In the genomic region with DNA sequence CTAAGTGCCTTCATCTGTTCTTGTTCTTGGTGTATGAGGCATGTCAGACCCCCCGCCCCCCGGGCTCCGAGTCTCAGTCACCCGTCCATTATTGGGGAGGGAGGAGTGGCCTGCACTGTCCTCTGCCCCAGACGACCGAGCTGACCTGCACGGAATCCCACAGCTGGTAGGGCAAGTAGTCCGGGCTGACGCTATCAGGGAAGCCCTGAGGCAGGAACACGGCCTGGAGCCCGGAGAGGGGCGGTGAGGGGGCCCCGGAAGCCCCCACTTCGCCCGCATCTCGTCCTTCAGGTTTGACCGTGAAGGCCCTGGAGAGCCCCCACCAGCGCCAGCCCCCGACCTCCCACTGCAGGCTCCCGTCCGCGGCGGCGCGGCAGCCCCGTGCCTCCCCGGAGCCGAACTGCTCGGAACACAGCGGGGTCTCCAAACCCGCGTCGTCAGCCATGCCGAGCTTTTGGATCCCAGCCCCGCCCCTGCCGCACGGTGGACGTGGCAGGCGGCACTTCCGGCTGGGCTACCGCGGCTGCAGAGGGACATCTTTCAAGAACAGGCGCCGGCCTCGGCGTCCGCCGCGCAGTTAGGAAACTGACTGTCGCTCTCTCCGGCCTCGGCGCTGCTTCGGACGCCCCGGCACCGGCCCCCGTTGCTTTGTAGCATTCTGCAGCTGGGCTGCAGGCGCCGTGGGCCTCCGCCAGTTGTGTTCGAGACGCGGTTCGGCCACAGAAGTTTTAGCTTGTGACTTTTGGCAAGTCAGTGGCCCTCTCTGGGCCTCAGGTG, we compare ENCODE assay signal across 1 cellular context.
TF ChIP-seq lines count a peak whose summit lies in the region.

Gene RUSF1, minus strand, starts transcription at position 463 of the 777 bp plus-strand sequence. Its CDS starts 18 bp downstream, at position 445.

TF ChIP-seq in K562, 482 proteins besides CTCF, POLR2A, EP300 and RAD21 (continued from another document and continues in another):
- peak; percentile 40 for TF ChIP-seq PRDM10 (IDR thresholded peaks at IDR 0.05; ENCODE audit: partially characterized antibody)
- TF ChIP-seq ZNF583 (CRISPR knock-in tag; IDR thresholded peaks at IDR 0.05) = 0 out of 2 replicates have a peak, but pooled peaks have one; percentile 24
- TF ChIP-seq TAF7 (tag; IDR thresholded peaks at IDR 0.05) = peak; percentile 67
- TF ChIP-seq UBTF (IDR thresholded peaks at IDR 0.05; ENCODE audit: borderline replicate concordance in 1 of 2, low read depth in 2 of 2, low read length in 2 of 2) = peak in 1 of 2 experiments; percentile 87; a peak in 2 of 4 replicates
- peak; percentile 89 for TF ChIP-seq SUPT5H (IDR thresholded peaks at IDR 0.05)
- peak; percentile 61; the same call in 1 of the 2 replicates for TF ChIP-seq MAX (CRISPR knock-in tag; IDR thresholded peaks at IDR 0.05)
- TF ChIP-seq FOXJ2 (tag; IDR thresholded peaks at IDR 0.05) = 0 out of 2 replicates have a peak, but pooled peaks have one; percentile 48
- TF ChIP-seq ZHX1 (conservative IDR thresholded peaks at IDR 0.05; ENCODE audit: low read length) = no peak
- TF ChIP-seq PTTG1 (tag; IDR thresholded peaks at IDR 0.05; ENCODE audit: low read depth) = no peak
- no peak for TF ChIP-seq NR2C2 (CRISPR knock-in tag; IDR thresholded peaks at IDR 0.05)
- peak; percentile 51; the same call in 1 of the 2 replicates for TF ChIP-seq NR2C2 (tag; IDR thresholded peaks at IDR 0.05)
- peak; percentile 78 for TF ChIP-seq RB1 (IDR thresholded peaks at IDR 0.05; ENCODE audit: low read depth)
- peak; percentile 90 for TF ChIP-seq GTF2E2 (tag; IDR thresholded peaks at IDR 0.05)
- no peak for TF ChIP-seq CBX2 (IDR thresholded peaks at IDR 0.05; ENCODE audit: insufficient read depth, low read length, poor library complexity, severe bottlenecking)
- peak; percentile 78 for TF ChIP-seq POLR2B (IDR thresholded peaks at IDR 0.05; ENCODE audit: low read depth, partially characterized antibody)
- TF ChIP-seq BRF1 (IDR thresholded peaks at IDR 0.05; ENCODE audit: borderline replicate concordance, extremely low read depth, insufficient read length) = no peak
- TF ChIP-seq ZNF717 (CRISPR knock-in tag; IDR thresholded peaks at IDR 0.05) = no peak
- no peak for TF ChIP-seq IRF1 (CRISPR knock-in tag; IDR thresholded peaks at IDR 0.05; ENCODE audit: borderline replicate concordance)
- no peak; the same call in 1 of the 2 replicates for TF ChIP-seq ZNF12 (CRISPR knock-in tag; IDR thresholded peaks at IDR 0.05)
- TF ChIP-seq KAT7 (CRISPR knock-in tag; IDR thresholded peaks at IDR 0.05; ENCODE audit: borderline replicate concordance) = peak; percentile 91
- peak; percentile 89 for TF ChIP-seq ZBTB7A (IDR thresholded peaks at IDR 0.05; ENCODE audit: borderline replicate concordance, control insufficient read depth, low read depth, low read length)
- TF ChIP-seq TRIM24 (IDR thresholded peaks at IDR 0.05) = 0 out of 4 replicates have a peak, but pooled peaks of 1 of the 2 experiments have one; percentile 34
- TF ChIP-seq ZNF740 (CRISPR knock-in tag; IDR thresholded peaks at IDR 0.05) = no peak
- TF ChIP-seq ZNF740 (tag; IDR thresholded peaks at IDR 0.05) = no peak
- peak; percentile 58 to 69; a peak in 3 of 4 replicates for TF ChIP-seq NRF1 (conservative IDR thresholded peaks at IDR 0.05 in 1 of 2, IDR thresholded peaks at IDR 0.05 in 1 of 2)
- TF ChIP-seq ZNF766 (CRISPR knock-in tag; conservative IDR thresholded peaks at IDR 0.05) = 0 out of 2 replicates have a peak, but pooled peaks have one; percentile 9
- no peak for TF ChIP-seq XRCC4 (IDR thresholded peaks at IDR 0.05; ENCODE audit: extremely low read depth, insufficient read depth, insufficient read length)
- 0 out of 2 replicates have a peak, but pooled peaks have one; percentile 49 for TF ChIP-seq ZBTB17 (CRISPR knock-in tag; IDR thresholded peaks at IDR 0.05)
- TF ChIP-seq, protein P1, sequence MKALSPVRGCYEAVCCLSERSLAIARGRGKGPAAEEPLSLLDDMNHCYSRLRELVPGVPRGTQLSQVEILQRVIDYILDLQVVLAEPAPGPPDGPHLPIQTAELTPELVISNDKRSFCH (CRISPR knock-in tag; IDR thresholded peaks at IDR 0.05) = no peak
- TF ChIP-seq, protein P1 (tag; IDR thresholded peaks at IDR 0.05) = 0 out of 2 replicates have a peak, but pooled peaks have one; percentile 59
- peak; percentile 80 for TF ChIP-seq ZBTB40 (IDR thresholded peaks at IDR 0.05)
- no peak for TF ChIP-seq ZBTB40 (CRISPR knock-in tag; IDR thresholded peaks at IDR 0.05)
